In genomic region chr2:233000886-233001750, GRCh38 we compare ENCODE assay signal across 1 cellular context.
TF ChIP-seq lines count a peak whose summit lies in the region.

No MANE protein-coding gene starts in this region.

TF ChIP-seq in H1, 55 proteins besides CTCF, POLR2A, EP300 and RAD21:
- no peak for TF ChIP-seq BACH1 (IDR thresholded peaks at IDR 0.05; ENCODE audit: low read length)
- no peak for TF ChIP-seq PHF8 (conservative IDR thresholded peaks at IDR 0.05; ENCODE audit: low read depth, low read length)
- no peak for TF ChIP-seq EZH2 (IDR thresholded peaks at IDR 0.05; ENCODE audit: low read depth, low read length, severe bottlenecking)
- no peak for TF ChIP-seq ATF3 (IDR thresholded peaks at IDR 0.05; ENCODE audit: insufficient read depth, low read depth, low read length)
- TF ChIP-seq CTBP2 (IDR thresholded peaks at IDR 0.05; ENCODE audit: borderline replicate concordance, insufficient read depth, insufficient read length, low read length) = no peak
- no peak for TF ChIP-seq TBP (IDR thresholded peaks at IDR 0.05; ENCODE audit: low read depth, low read length)
- TF ChIP-seq, protein P1, sequence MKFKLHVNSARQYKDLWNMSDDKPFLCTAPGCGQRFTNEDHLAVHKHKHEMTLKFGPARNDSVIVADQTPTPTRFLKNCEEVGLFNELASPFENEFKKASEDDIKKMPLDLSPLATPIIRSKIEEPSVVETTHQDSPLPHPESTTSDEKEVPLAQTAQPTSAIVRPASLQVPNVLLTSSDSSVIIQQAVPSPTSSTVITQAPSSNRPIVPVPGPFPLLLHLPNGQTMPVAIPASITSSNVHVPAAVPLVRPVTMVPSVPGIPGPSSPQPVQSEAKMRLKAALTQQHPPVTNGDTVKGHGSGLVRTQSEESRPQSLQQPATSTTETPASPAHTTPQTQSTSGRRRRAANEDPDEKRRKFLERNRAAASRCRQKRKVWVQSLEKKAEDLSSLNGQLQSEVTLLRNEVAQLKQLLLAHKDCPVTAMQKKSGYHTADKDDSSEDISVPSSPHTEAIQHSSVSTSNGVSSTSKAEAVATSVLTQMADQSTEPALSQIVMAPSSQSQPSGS (IDR thresholded peaks at IDR 0.05; ENCODE audit: low read length) = no peak
- TF ChIP-seq KDM1A (IDR thresholded peaks at IDR 0.05; ENCODE audit: borderline replicate concordance, low read length) = no peak
- no peak for TF ChIP-seq POU5F1 (IDR thresholded peaks at IDR 0.05; ENCODE audit: low read depth, low read length)
- TF ChIP-seq GABPA (IDR thresholded peaks at IDR 0.05; ENCODE audit: borderline replicate concordance, insufficient read depth, low read length) = no peak
- TF ChIP-seq BCL11A (IDR thresholded peaks at IDR 0.05; ENCODE audit: low read depth in 2 of 2, low read length in 2 of 2) = no peak
- no peak for TF ChIP-seq SUZ12 (IDR thresholded peaks at IDR 0.05; ENCODE audit: low read length)
TF ChIP-seq in H1: peak in this region for 0.
